8 cellular contexts compared by ENCODE assay signal in genomic region chr4:91064157-91064853, GRCh38.
A peak's percentile ranks its signal among the peaks of the same experiment; 100 is the strongest.
DNase-seq lines count a peak whose midpoint lies in the region; ATAC-seq and TF ChIP-seq lines count a peak whose summit lies in the region.
"Had no signal": no experiment of that assay in that cellular context is flagged by ENCODE, and none has a peak within 500 bp of the region (broad histone marks: within the 10 kb centered on the region; RNA-seq: fewer than 3 reads in every experiment).

No MANE protein-coding gene starts in this region.

- no peak for TF ChIP-seq CTCF in fibroblast of villous mesenchyme (IDR thresholded peaks at IDR 0.05; ENCODE audit: insufficient read depth, low read depth, low read length)

- no peaks in the 10 kb centered on the region for H3K27me3 Mint-ChIP-seq in stimulated activated naive CD8-positive, alpha-beta T cell treated with anti-CD3 and anti-CD28 coated beads, Interleukin-15, amount 100 ng/mL, for 72 hours

- H3K4me3 Mint-ChIP-seq in stimulated activated naive CD8-positive, alpha-beta T cell treated with anti-CD3 and anti-CD28 coated beads, Interleukin-15, amount 100 ng/mL, for 72 hours = no peak overlapping the region

- no peaks in the 10 kb centered on the region for H3K4me1 Mint-ChIP-seq in stimulated activated naive CD8-positive, alpha-beta T cell treated with anti-CD3 and anti-CD28 coated beads, Interleukin-15, amount 100 ng/mL, for 72 hours

- ATAC-seq in GM18517 (IDR thresholded peaks at IDR 0.05; ENCODE audit: unreplicated experiment) = no peak
- no peak for ATAC-seq in stimulated activated naive CD8-positive, alpha-beta T cell treated with anti-CD3 and anti-CD28 coated beads, Interleukin-15, amount 100 ng/mL, for 72 hours

- H3K4me3 ChIP-seq in fibroblast of villous mesenchyme (ENCODE audit: low read depth, low read length) = no peak overlapping the region
- H3K4me3 ChIP-seq: Peyer's patch had no signal

- H3K27ac Mint-ChIP-seq in stimulated activated naive CD8-positive, alpha-beta T cell treated with anti-CD3 and anti-CD28 coated beads, Interleukin-15, amount 100 ng/mL, for 72 hours = no peak overlapping the region

- DNase-seq in Kasumi-1 (lab: John Stamatoyannopoulos, UW) = peak; percentile 50 to 51
- DNase-seq in NCI-H82 treated with DMSO at 0.1 percent for 48 hours (lab: John Stamatoyannopoulos, UW; ENCODE audit: unreplicated experiment) = peak; percentile 91
- DNase-seq in fibroblast of villous mesenchyme (ENCODE audit: low read depth) = peak; percentile 70
- peak; percentile 6 for DNase-seq in smooth muscle cell of the brain vasculature (ENCODE audit: low read depth, low spot score)
- no peak for DNase-seq in SKM-1 (lab: John Stamatoyannopoulos, UW; ENCODE audit: unreplicated experiment)
- DNase-seq in stimulated activated naive CD8-positive, alpha-beta T cell treated with anti-CD3 and anti-CD28 coated beads, Interleukin-15, amount 100 ng/mL, for 72 hours = no peak
- DNase-seq: Peyer's patch had no signal

- no peaks in the 10 kb centered on the region for H3K9me3 Mint-ChIP-seq in stimulated activated naive CD8-positive, alpha-beta T cell treated with anti-CD3 and anti-CD28 coated beads, Interleukin-15, amount 100 ng/mL, for 72 hours

Comparison
In these comparisons a context has a peak if more than half of its experiments do, and no peak if none do; other contexts are left out.
1. DNase-seq: peak in Kasumi-1 (2 of 2), NCI-H82 treated with DMSO at 0.1 percent for 48 hours (single experiment), fibroblast of villous mesenchyme (single experiment) and smooth muscle cell of the brain vasculature (single experiment); none in SKM-1 (single experiment) and stimulated activated naive CD8-positive, alpha-beta T cell treated with anti-CD3 and anti-CD28 coated beads, Interleukin-15, amount 100 ng/mL, for 72 hours (0 of 2).